Comparison of ENCODE assay signal across 8 cellular contexts in genomic region chr12:132284071-132284492, GRCh38. TPM values are rescaled to one million over a fixed set of nuclear protein-coding genes. Genes with fewer than 3 reads are reported as not detected.
A peak's percentile ranks its signal among the peaks of the same experiment; 100 is the strongest.
DNase-seq lines count a peak whose midpoint lies in the region.

No MANE protein-coding gene starts in this region.

- DNase-seq in A172 (ENCODE audit: low spot score) (peak; percentile 34), G401 (ENCODE audit: low spot score) (peak; percentile 83), SW480 (ENCODE audit: low spot score) (peak; percentile 61), hepatic stellate cell (ENCODE audit: low spot score) (peak; percentile 40), MV-4-11 (lab: John Stamatoyannopoulos, UW) (no peak), activated gamma-delta T cell treated with Interleukin-2 at 50 U/mL for 16 hours (no peak), NCI-H2227 treated with DMSO at 0.1 percent for 48 hours (lab: John Stamatoyannopoulos, UW) (no peak)
- no peak for DNase-seq in stimulated activated CD4-positive, alpha-beta T cell treated with anti-CD3 and anti-CD28 coated beads, Interleukin-4, amount 100 ng/mL, for 4 hours

- in situ Hi-C loops in G401 (cut with HindIII; ENCODE audit: low sequenced_read_pairs): no loop called here

RNA-seq across cellular contexts. Expression of gene GALNT9, which starts 45.3 kb away (rescaled TPM):
- 2.4 and 11.5 TPM in 2 replicates for total RNA-seq in A172 (2014; rRNA removed; shearing (Covaris generic))
- total RNA-seq in G401 (2014; rRNA removed; shearing (Covaris generic)): 0.10 TPM in 1 of 2 replicates, not detected in the other

Comparison
In these comparisons a context has a peak if more than half of its experiments do, and no peak if none do; other contexts are left out.
1. DNase-seq: peak in A172 (single experiment), G401 (single experiment), SW480 (single experiment) and hepatic stellate cell (single experiment); none in stimulated activated CD4-positive, alpha-beta T cell treated with anti-CD3 and anti-CD28 coated beads, Interleukin-4, amount 100 ng/mL, for 4 hours (0 of 2), MV-4-11 (single experiment), activated gamma-delta T cell treated with Interleukin-2 at 50 U/mL for 16 hours (single experiment) and NCI-H2227 treated with DMSO at 0.1 percent for 48 hours (single experiment).